ENCODE assay signal across 16 cellular contexts in the genomic region with DNA sequence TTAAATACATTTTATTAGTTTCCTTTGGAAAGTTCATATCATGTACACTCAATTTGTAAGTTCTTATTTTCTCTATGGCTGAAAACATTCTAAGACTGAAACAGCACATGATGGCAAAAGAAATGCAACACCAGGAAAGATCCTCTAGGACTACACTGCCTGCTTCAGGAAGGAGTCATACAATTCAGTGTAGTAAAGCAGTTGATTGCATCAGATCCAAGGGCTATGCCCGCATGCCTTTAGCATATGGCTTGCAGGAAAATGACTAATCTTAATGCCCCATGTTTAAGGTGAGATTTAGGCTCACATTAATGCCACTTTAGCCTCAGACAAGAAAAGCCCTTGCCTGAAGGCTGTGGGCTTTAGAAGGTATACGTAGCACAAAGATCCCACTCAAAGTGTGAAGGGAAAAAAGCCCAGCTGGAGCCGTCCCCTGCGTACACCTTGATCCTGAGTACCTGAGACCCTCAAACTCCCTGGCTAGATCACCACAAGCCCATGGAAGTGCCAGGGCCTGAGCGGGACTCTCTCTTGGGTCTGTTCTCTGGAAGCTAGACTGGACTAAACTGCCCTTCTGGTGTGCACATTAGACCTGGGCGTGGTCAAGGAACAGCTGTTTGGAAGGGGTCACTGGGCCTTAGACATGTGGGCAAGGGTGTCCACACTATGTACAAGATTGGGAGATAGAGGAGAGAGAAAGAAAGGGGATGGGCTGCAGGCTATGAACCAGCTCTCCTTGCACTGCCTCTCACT. TPM values are rescaled to one million over a fixed set of nuclear protein-coding genes. Genes with fewer than 3 reads are reported as not detected.
DNase-seq lines count a peak whose midpoint lies in the region; ATAC-seq and TF ChIP-seq lines count a peak whose summit lies in the region.
"Had no signal": no experiment of that assay in that cellular context is flagged by ENCODE, and none has a peak within 500 bp of the region (broad histone marks: within the 10 kb centered on the region; RNA-seq: fewer than 3 reads in every experiment).

No MANE protein-coding gene starts in this region.

- no peak overlapping the region for H3K56ac ChIP-seq in IMR-90 (ENCODE audit: extremely low read depth, insufficient read depth, low read length)

- H3K23ac ChIP-seq in IMR-90 (ENCODE audit: low read depth, low read length): no peak overlapping the region

- H3K9ac ChIP-seq in IMR-90 (ENCODE audit: low read depth, low read length) (no peak overlapping the region), iPS-18a (ENCODE audit: low read length) (no peak overlapping the region)

- no peak overlapping the region for H4K91ac ChIP-seq in IMR-90 (ENCODE audit: insufficient read depth, low read depth, low read length)

- no peak overlapping the region for H3K27ac ChIP-seq in IMR-90 (ENCODE audit: insufficient read depth, low read length)
- peak overlapping the region; percentile 84 for H3K27ac ChIP-seq in WERI-Rb-1
- H3K27ac ChIP-seq in iPS-18a (ENCODE audit: low read length): peak overlapping the region; percentile 52
- H3K27ac ChIP-seq: colonic mucosa, gastroesophageal sphincter, left ventricle myocardium inferior, neutrophil, vagina had no signal

- no peaks in the 10 kb centered on the region for H3K9me3 Mint-ChIP-seq in Caco-2 (ENCODE audit: unreplicated experiment)

- dilution Hi-C loops in IMR-90 (cut with HindIII; ENCODE audit: low sequenced_read_pairs, unreplicated experiment): no loop called here

- no peak for TF ChIP-seq RAD21 in IMR-90 (IDR thresholded peaks at IDR 0.05; ENCODE audit: low read length)

- no peaks in the 10 kb centered on the region for H3K27me3 Mint-ChIP-seq in Caco-2 (ENCODE audit: insufficient read depth, unreplicated experiment)

- no peak overlapping the region for H3K4ac ChIP-seq in IMR-90 (ENCODE audit: low read depth, low read length)

- H3K4me1 Mint-ChIP-seq in Caco-2 (ENCODE audit: low read depth, unreplicated experiment): peaks cover 24% of the 10 kb centered on the region
- H3K4me1 Mint-ChIP-seq: CD14-positive monocyte had no signal

- no peaks in the 10 kb centered on the region for H3K27me3 ChIP-seq in Caco-2 (replicated peaks; ENCODE audit: control insufficient read depth, insufficient read depth, low read length)
- H3K27me3 ChIP-seq in IMR-90 (ENCODE audit: control insufficient read depth, insufficient read depth, low read length): no peaks in the 10 kb centered on the region
- no peaks in the 10 kb centered on the region for H3K27me3 ChIP-seq in WERI-Rb-1 (ENCODE audit: insufficient read depth, low read depth, severe bottlenecking)
- no peaks in the 10 kb centered on the region for H3K27me3 ChIP-seq in iPS-18a (ENCODE audit: control insufficient read depth, insufficient read depth, low read length)
- H3K27me3 ChIP-seq: colonic mucosa, gastroesophageal sphincter, neutrophil, vagina had no signal

- no peak for DNase-seq in Caco-2
- DNase-seq in IMR-90: peak; percentile 54
- DNase-seq in WERI-Rb-1: peak; percentile 90
- no peak for DNase-seq in cerebellar nuclear complex (lab: John Stamatoyannopoulos, UW)
- DNase-seq in NCI-H345 (lab: John Stamatoyannopoulos, UW): no peak
- DNase-seq: activated effector memory CD4-positive, alpha-beta T cell treated with anti-CD3 and anti-CD28 coated beads, Interleukin-2, amount 50 U/mL, for 16 hours; colonic mucosa; left ventricle myocardium inferior; NCI-H510A had no signal

- WGBS in IMR-90 (ENCODE audit: extremely low coverage in 2 of 2, insufficient read length in 1 of 2), 2 experiments: 92% methylated on average over 2 of the region's 6 CpGs; no CpG with 5 or more reads in 1 of the 2 experiments

- H3K9me3 ChIP-seq in Caco-2 (no peaks in the 10 kb centered on the region), IMR-90 (ENCODE audit: control insufficient read depth, insufficient read depth, low read length) (no peaks in the 10 kb centered on the region), WERI-Rb-1 (ENCODE audit: severe bottlenecking) (no peaks in the 10 kb centered on the region), iPS-18a (ENCODE audit: control insufficient read depth, low read depth, low read length) (no peaks in the 10 kb centered on the region)
- H3K9me3 ChIP-seq: colonic mucosa, gastroesophageal sphincter, left ventricle myocardium inferior, neutrophil, vagina had no signal

- POLR2A ChIA-PET in Caco-2 (lab: Charles Lee) (no interaction called here), IMR-90 (lab: Charles Lee; ENCODE audit: unreplicated experiment) (no interaction called here)

- no peak overlapping the region for H3K4me3 Mint-ChIP-seq in Caco-2 (ENCODE audit: unreplicated experiment)
- H3K4me3 Mint-ChIP-seq: CD14-positive monocyte had no signal

- peaks cover 18% of the 10 kb centered on the region for H3K4me1 ChIP-seq in Caco-2
- no peaks in the 10 kb centered on the region for H3K4me1 ChIP-seq in IMR-90 (ENCODE audit: control insufficient read depth, insufficient read depth, low read length)
- H3K4me1 ChIP-seq in iPS-18a (ENCODE audit: control insufficient read depth, low read depth, low read length): no peaks in the 10 kb centered on the region
- H3K4me1 ChIP-seq: colonic mucosa, gastroesophageal sphincter, left ventricle myocardium inferior, vagina had no signal

- no peak overlapping the region for H2AK9ac ChIP-seq in IMR-90 (replicated peaks; ENCODE audit: low read depth, low read length, poor library complexity)

- H3K36me3 ChIP-seq in Caco-2 (ENCODE audit: control insufficient read depth, insufficient read depth, low read length) (no peaks in the 10 kb centered on the region), IMR-90 (ENCODE audit: control insufficient read depth, insufficient read depth, low read length) (no peaks in the 10 kb centered on the region), WERI-Rb-1 (peaks cover 83% of the 10 kb centered on the region), iPS-18a (ENCODE audit: control insufficient read depth, low read depth, low read length) (no peaks in the 10 kb centered on the region)
- H3K36me3 ChIP-seq: colonic mucosa, gastroesophageal sphincter, left ventricle myocardium inferior, neutrophil, vagina had no signal

- CTCF ChIA-PET in Caco-2 (lab: Charles Lee): no interaction called here
- CTCF ChIA-PET in IMR-90 (lab: Yijun Ruan, JAX): no interaction called here

- peaks cover 5% of the 10 kb centered on the region for H3K36me3 Mint-ChIP-seq in Caco-2 (ENCODE audit: insufficient read depth, unreplicated experiment)
- H3K36me3 Mint-ChIP-seq: CD14-positive monocyte had no signal

- intact Hi-C loops in Caco-2 (cut with micrococcal nuclease; ENCODE audit: unreplicated experiment) (no loop called here), IMR-90 (cut with micrococcal nuclease) (no loop called here)

- no peak overlapping the region for H4K5ac ChIP-seq in IMR-90 (ENCODE audit: low read depth, low read length)

- ATAC-seq in IMR-90 (ENCODE audit: low read depth) (peak; percentile 64; the same call in 1 of the 2 replicates), HG02678 (IDR thresholded peaks at IDR 0.05; ENCODE audit: unreplicated experiment) (no peak), HG03469 (IDR thresholded peaks at IDR 0.05; ENCODE audit: unreplicated experiment) (no peak)
- ATAC-seq: gastroesophageal sphincter had no signal

- no peak overlapping the region for H3K14ac ChIP-seq in IMR-90 (replicated peaks; ENCODE audit: low read depth, low read length)

- H2AFZ ChIP-seq in IMR-90 (replicated peaks; ENCODE audit: low read length, poor library complexity): no peak overlapping the region

- H4K20me1 ChIP-seq in IMR-90 (ENCODE audit: insufficient read depth, low read length): no peaks in the 10 kb centered on the region

- H3K4me3 ChIP-seq in Caco-2 (ENCODE audit: low read depth, low read length) (no peak overlapping the region), IMR-90 (ENCODE audit: insufficient read depth, low read depth, low read length) (no peak overlapping the region), WERI-Rb-1 (ENCODE audit: low read depth, low read length) (no peak overlapping the region), iPS-18a (ENCODE audit: low read length) (no peak overlapping the region)
- H3K4me3 ChIP-seq: colonic mucosa, gastroesophageal sphincter, left ventricle myocardium inferior, vagina had no signal

- TF ChIP-seq CTCF in Caco-2 (IDR thresholded peaks at IDR 0.05; ENCODE audit: insufficient read depth in 1 of 2, low read depth in 1 of 2, low read length in 1 of 2, severe bottlenecking in 1 of 2, unreplicated experiment in 1 of 2) (no peak), IMR-90 (conservative IDR thresholded peaks at IDR 0.05; ENCODE audit: low read depth, low read length) (no peak), WERI-Rb-1 (IDR thresholded peaks at IDR 0.05; ENCODE audit: low read depth, low read length) (peak; percentile 51)

- no peak for TF ChIP-seq POLR2A in IMR-90 (IDR thresholded peaks at IDR 0.05; ENCODE audit: low read depth, low read length)

- in situ Hi-C loops in IMR-90 (cut with MboI; ENCODE audit: low sequenced_read_pairs): no loop called here

- no peak overlapping the region for H3K18ac ChIP-seq in IMR-90 (ENCODE audit: low read depth, low read length)

- no peak overlapping the region for H2AK5ac ChIP-seq in IMR-90 (ENCODE audit: low read depth, low read length)

- H3K27ac Mint-ChIP-seq in Caco-2 (ENCODE audit: unreplicated experiment): peak overlapping the region; percentile 24
- H3K27ac Mint-ChIP-seq: CD14-positive monocyte had no signal

- no peak overlapping the region for H4K8ac ChIP-seq in IMR-90 (ENCODE audit: low read depth in 2 of 2, low read length in 2 of 2)

- no peaks in the 10 kb centered on the region for H3K9me1 ChIP-seq in IMR-90 (ENCODE audit: insufficient read depth, low read length)

- no peak overlapping the region for H2BK15ac ChIP-seq in IMR-90 (ENCODE audit: low read depth, low read length)

- BruUV-seq in Caco-2 (replicated peaks; lab: Mats Ljungman, UMichigan) (no TSS peak), IMR-90 (replicated peaks; lab: Mats Ljungman, UMichigan) (no TSS peak)

- H2BK20ac ChIP-seq in IMR-90 (ENCODE audit: low read depth, low read length): no peak overlapping the region

- no peak overlapping the region for H3K4me2 ChIP-seq in IMR-90 (ENCODE audit: low read depth, low read length)

- no peaks in the 10 kb centered on the region for H3K79me1 ChIP-seq in IMR-90 (ENCODE audit: low read depth in 1 of 2, low read length in 2 of 2)

- no peak overlapping the region for H2BK5ac ChIP-seq in IMR-90 (ENCODE audit: low read depth, low read length, poor library complexity, severe bottlenecking)

- H2BK120ac ChIP-seq in IMR-90 (ENCODE audit: low read depth, low read length): no peak overlapping the region

TF ChIP-seq in IMR-90, 13 proteins besides CTCF, POLR2A, EP300 and RAD21 (continues in another document):
- TF ChIP-seq MAFK (IDR thresholded peaks at IDR 0.05; ENCODE audit: low read depth, low read length) (no peak), CEBPB (IDR thresholded peaks at IDR 0.05; ENCODE audit: low read depth, low read length) (peak; percentile 66)

RNA-seq across cellular contexts. Expression of gene ESRRG, which starts 52.9 kb away (rescaled TPM):
- total RNA-seq in Caco-2 (2022) (6.6 and 8.6 TPM in 2 replicates), IMR-90 (2012; rRNA removed) (0.54 and 0.56 TPM in 2 replicates)
- polyA plus RNA-seq in IMR-90 (2012; rRNA removed): 0.16 and 0.17 TPM in 2 replicates
- 0.07 and 0.23 TPM in 2 replicates for polyA plus RNA-seq in IMR-90 (2012; cell fraction: cytosol; rRNA removed)
- 0.05 and 0.49 TPM in 2 replicates for polyA plus RNA-seq in IMR-90 (2012; cell fraction: nucleus; rRNA removed; ENCODE audit: low replicate concordance)
- polyA plus RNA-seq: CD14-positive monocyte had no signal

Comparison
In these comparisons a context has a peak if more than half of its experiments do, and no peak if none do; other contexts are left out.
1. DNase-seq: peak in IMR-90 (single experiment) and WERI-Rb-1 (single experiment); none in Caco-2 (0 of 2), cerebellar nuclear complex (0 of 2) and NCI-H345 (single experiment).